In the genomic region with DNA sequence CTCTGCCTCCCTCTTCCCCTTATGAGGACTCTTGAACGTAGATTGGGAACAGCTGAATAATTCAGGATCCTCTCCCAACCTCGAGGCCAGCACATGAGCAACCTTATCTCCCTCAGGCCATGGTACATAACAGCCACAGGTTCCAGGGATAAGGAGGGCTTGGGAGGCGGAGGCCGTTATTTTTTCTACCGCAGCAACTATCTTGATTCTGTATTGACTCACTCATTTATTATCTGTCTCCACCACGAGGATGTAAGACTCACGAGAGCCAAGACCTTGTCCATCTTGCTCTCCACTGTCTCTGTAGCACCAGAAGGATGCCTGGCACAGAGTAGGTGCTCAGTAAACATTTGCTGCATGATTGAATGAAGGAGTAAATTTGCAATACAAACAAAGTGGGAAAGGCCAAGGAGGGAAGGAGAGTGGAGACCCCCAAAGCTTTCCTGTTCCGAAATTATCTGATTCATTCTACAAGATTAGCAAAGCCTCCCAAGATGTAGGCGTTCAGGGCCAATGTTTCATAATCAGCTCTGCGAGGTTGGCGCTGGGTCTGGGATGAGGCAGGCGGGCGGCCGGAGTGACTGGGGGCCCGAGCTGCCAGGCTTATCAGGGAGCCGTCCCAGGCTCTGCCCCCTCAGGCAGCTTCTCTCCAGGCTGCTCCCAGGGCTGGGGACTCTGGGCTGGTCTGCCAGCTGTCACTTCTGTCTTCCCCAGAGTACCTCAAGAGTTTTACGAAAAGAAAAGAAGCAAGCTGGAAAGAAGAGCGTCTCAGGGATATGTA, we compare ENCODE assay signal across 1 cellular context.
TF ChIP-seq lines count a peak whose summit lies in the region.

No MANE protein-coding gene starts in this region.

TF ChIP-seq in K562, 482 proteins besides CTCF, POLR2A, EP300 and RAD21 (continued from another document and continues in another):
- TF ChIP-seq, protein P1, sequence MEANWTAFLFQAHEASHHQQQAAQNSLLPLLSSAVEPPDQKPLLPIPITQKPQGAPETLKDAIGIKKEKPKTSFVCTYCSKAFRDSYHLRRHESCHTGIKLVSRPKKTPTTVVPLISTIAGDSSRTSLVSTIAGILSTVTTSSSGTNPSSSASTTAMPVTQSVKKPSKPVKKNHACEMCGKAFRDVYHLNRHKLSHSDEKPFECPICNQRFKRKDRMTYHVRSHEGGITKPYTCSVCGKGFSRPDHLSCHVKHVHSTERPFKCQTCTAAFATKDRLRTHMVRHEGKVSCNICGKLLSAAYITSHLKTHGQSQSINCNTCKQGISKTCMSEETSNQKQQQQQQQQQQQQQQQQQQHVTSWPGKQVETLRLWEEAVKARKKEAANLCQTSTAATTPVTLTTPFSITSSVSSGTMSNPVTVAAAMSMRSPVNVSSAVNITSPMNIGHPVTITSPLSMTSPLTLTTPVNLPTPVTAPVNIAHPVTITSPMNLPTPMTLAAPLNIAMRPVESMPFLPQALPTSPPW (CRISPR knock-in tag; IDR thresholded peaks at IDR 0.05) = peak; percentile 57
- TF ChIP-seq, protein P2, sequence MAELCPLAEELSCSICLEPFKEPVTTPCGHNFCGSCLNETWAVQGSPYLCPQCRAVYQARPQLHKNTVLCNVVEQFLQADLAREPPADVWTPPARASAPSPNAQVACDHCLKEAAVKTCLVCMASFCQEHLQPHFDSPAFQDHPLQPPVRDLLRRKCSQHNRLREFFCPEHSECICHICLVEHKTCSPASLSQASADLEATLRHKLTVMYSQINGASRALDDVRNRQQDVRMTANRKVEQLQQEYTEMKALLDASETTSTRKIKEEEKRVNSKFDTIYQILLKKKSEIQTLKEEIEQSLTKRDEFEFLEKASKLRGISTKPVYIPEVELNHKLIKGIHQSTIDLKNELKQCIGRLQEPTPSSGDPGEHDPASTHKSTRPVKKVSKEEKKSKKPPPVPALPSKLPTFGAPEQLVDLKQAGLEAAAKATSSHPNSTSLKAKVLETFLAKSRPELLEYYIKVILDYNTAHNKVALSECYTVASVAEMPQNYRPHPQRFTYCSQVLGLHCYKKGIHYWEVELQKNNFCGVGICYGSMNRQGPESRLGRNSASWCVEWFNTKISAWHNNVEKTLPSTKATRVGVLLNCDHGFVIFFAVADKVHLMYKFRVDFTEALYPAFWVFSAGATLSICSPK (IDR thresholded peaks at IDR 0.05; ENCODE audit: borderline replicate concordance) = no peak
- TF ChIP-seq ARID1B (IDR thresholded peaks at IDR 0.05) (peak; percentile 99), PYGO2 (tag; IDR thresholded peaks at IDR 0.05) (peak; percentile 78), SMARCE1 (IDR thresholded peaks at IDR 0.05) (peak; percentile 98), MYBL2 (IDR thresholded peaks at IDR 0.05; ENCODE audit: low read depth) (no peak; the same call in 1 of the 2 replicates), MYBL2 (CRISPR knock-in tag; IDR thresholded peaks at IDR 0.05; ENCODE audit: borderline replicate concordance) (no peak), KAT2B (IDR thresholded peaks at IDR 0.05; ENCODE audit: low read depth, low read length) (no peak), SRSF9 (IDR thresholded peaks at IDR 0.05; ENCODE audit: borderline replicate concordance, low read depth, low read length) (no peak), MAZ (CRISPR knock-in tag; conservative IDR thresholded peaks at IDR 0.05 in 1 of 2, IDR thresholded peaks at IDR 0.05 in 1 of 2) (peak; percentile 28 to 51; a peak in 2 of 4 replicates), ARNT (IDR thresholded peaks at IDR 0.05) (peak; percentile 84 to 92; a peak in 2 of 4 replicates), SMC3 (conservative IDR thresholded peaks at IDR 0.05; ENCODE audit: insufficient read depth, low read depth, low read length) (no peak), NR3C1 (CRISPR knock-in tag; IDR thresholded peaks at IDR 0.05) (no peak), ETV5 (CRISPR knock-in tag; IDR thresholded peaks at IDR 0.05; ENCODE audit: low read depth) (peak; percentile 51; the same call in 1 of the 2 replicates), HNRNPUL1 (IDR thresholded peaks at IDR 0.05; ENCODE audit: low read length) (no peak), FUS (optimal IDR thresholded peaks at IDR 0.05; ENCODE audit: low read depth, low read length) (no peak), THRAP3 (IDR thresholded peaks at IDR 0.05; ENCODE audit: borderline replicate concordance) (no peak), CCNT2 (IDR thresholded peaks at IDR 0.05; ENCODE audit: borderline replicate concordance, extremely low read depth, insufficient read length, low read depth, low read length) (peak; percentile 80), RFX7 (CRISPR knock-in tag; IDR thresholded peaks at IDR 0.05) (no peak), HDAC3 (IDR thresholded peaks at IDR 0.05; ENCODE audit: borderline replicate concordance, partially characterized antibody) (peak; percentile 95), PHB2 (IDR thresholded peaks at IDR 0.05; ENCODE audit: low read depth) (peak; percentile 89), ZNF217 (CRISPR knock-in tag; IDR thresholded peaks at IDR 0.05) (no peak), MECOM (CRISPR knock-in tag; IDR thresholded peaks at IDR 0.05) (peak; percentile 85), JUND (IDR thresholded peaks at IDR 0.05; ENCODE audit: borderline replicate concordance, low read depth, low read length) (peak; percentile 89), JUND (tag; IDR thresholded peaks at IDR 0.05; ENCODE audit: borderline replicate concordance, low read depth, low read length) (peak; percentile 89; the same call in 2 of the 3 replicates), LCOR (CRISPR knock-in tag; IDR thresholded peaks at IDR 0.05) (no peak), ZNF174 (CRISPR knock-in tag; IDR thresholded peaks at IDR 0.05) (no peak)
- TF ChIP-seq, protein P3, sequence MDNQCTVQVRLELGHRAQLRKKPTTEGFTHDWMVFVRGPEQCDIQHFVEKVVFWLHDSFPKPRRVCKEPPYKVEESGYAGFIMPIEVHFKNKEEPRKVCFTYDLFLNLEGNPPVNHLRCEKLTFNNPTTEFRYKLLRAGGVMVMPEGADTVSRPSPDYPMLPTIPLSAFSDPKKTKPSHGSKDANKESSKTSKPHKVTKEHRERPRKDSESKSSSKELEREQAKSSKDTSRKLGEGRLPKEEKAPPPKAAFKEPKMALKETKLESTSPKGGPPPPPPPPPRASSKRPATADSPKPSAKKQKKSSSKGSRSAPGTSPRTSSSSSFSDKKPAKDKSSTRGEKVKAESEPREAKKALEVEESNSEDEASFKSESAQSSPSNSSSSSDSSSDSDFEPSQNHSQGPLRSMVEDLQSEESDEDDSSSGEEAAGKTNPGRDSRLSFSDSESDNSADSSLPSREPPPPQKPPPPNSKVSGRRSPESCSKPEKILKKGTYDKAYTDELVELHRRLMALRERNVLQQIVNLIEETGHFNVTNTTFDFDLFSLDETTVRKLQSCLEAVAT (IDR thresholded peaks at IDR 0.05) = peak in 1 of 2 experiments; percentile 79; a peak in 2 of 4 replicates
- TF ChIP-seq, protein P4, sequence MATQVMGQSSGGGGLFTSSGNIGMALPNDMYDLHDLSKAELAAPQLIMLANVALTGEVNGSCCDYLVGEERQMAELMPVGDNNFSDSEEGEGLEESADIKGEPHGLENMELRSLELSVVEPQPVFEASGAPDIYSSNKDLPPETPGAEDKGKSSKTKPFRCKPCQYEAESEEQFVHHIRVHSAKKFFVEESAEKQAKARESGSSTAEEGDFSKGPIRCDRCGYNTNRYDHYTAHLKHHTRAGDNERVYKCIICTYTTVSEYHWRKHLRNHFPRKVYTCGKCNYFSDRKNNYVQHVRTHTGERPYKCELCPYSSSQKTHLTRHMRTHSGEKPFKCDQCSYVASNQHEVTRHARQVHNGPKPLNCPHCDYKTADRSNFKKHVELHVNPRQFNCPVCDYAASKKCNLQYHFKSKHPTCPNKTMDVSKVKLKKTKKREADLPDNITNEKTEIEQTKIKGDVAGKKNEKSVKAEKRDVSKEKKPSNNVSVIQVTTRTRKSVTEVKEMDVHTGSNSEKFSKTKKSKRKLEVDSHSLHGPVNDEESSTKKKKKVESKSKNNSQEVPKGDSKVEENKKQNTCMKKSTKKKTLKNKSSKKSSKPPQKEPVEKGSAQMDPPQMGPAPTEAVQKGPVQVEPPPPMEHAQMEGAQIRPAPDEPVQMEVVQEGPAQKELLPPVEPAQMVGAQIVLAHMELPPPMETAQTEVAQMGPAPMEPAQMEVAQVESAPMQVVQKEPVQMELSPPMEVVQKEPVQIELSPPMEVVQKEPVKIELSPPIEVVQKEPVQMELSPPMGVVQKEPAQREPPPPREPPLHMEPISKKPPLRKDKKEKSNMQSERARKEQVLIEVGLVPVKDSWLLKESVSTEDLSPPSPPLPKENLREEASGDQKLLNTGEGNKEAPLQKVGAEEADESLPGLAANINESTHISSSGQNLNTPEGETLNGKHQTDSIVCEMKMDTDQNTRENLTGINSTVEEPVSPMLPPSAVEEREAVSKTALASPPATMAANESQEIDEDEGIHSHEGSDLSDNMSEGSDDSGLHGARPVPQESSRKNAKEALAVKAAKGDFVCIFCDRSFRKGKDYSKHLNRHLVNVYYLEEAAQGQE (CRISPR knock-in tag; IDR thresholded peaks at IDR 0.05; ENCODE audit: low read depth) = no peak
- TF ChIP-seq, protein P5, sequence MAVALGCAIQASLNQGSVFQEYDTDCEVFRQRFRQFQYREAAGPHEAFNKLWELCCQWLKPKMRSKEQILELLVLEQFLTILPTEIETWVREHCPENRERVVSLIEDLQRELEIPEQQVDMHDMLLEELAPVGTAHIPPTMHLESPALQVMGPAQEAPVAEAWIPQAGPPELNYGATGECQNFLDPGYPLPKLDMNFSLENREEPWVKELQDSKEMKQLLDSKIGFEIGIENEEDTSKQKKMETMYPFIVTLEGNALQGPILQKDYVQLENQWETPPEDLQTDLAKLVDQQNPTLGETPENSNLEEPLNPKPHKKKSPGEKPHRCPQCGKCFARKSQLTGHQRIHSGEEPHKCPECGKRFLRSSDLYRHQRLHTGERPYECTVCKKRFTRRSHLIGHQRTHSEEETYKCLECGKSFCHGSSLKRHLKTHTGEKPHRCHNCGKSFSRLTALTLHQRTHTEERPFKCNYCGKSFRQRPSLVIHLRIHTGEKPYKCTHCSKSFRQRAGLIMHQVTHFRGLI (CRISPR knock-in tag; IDR thresholded peaks at IDR 0.05) = no peak
- TF ChIP-seq, protein P6, sequence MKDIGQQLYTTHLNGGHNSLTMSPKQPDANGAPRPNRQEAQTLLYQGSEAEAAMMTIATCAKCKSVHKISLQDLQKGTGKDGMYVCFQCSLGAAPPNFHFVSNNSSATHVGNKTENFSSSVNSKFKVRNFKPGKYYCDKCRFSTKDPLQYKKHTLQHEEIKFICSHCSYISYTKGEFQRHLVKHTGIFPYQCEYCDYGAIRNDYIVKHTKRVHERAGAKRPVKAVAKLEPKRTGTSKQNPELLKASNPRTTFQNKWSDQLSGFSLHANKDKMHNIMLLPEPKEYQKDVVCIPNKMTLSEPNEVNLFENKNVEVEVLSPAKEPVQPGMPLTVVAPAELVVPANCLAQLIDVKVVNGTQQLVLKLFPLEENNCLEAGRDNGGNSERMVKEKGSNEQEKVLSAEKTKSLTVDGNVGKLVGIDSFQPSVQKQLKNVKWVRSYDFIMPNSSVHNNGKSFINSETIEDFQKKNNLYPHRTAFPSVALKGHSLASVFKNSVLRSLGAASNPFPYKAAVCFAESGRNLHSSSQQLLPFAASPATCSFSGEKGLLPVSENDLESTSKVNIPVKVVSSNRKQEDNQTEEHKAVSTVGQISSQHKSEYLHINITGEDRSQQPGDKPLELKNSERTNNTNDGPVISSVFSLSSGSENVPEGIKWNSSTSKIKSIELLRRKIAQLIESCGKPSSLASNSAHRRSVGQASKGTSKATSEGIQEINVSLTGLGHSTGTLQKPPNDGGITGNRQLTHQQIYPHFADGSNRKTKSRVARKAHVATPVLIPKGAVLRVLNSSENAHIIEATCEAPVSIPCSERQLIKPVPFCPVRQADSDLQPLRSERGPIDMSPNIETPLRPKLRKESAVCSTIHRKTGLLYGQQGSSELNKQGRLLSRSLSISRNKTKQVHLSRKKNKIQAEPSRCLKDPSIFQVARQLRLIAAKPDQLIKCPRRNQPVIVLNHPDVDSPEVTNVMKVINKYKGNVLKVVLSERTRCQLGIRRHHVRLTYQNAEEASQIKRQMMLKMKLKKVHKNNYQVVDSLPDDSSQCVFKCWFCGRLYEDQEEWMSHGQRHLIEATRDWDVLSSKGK (CRISPR knock-in tag; IDR thresholded peaks at IDR 0.05) = no peak
- TF ChIP-seq, protein P7, sequence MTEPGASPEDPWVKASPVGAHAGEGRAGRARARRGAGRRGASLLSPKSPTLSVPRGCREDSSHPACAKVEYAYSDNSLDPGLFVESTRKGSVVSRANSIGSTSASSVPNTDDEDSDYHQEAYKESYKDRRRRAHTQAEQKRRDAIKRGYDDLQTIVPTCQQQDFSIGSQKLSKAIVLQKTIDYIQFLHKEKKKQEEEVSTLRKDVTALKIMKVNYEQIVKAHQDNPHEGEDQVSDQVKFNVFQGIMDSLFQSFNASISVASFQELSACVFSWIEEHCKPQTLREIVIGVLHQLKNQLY (CRISPR knock-in tag; conservative IDR thresholded peaks at IDR 0.05) = no peak
- TF ChIP-seq, protein P8, sequence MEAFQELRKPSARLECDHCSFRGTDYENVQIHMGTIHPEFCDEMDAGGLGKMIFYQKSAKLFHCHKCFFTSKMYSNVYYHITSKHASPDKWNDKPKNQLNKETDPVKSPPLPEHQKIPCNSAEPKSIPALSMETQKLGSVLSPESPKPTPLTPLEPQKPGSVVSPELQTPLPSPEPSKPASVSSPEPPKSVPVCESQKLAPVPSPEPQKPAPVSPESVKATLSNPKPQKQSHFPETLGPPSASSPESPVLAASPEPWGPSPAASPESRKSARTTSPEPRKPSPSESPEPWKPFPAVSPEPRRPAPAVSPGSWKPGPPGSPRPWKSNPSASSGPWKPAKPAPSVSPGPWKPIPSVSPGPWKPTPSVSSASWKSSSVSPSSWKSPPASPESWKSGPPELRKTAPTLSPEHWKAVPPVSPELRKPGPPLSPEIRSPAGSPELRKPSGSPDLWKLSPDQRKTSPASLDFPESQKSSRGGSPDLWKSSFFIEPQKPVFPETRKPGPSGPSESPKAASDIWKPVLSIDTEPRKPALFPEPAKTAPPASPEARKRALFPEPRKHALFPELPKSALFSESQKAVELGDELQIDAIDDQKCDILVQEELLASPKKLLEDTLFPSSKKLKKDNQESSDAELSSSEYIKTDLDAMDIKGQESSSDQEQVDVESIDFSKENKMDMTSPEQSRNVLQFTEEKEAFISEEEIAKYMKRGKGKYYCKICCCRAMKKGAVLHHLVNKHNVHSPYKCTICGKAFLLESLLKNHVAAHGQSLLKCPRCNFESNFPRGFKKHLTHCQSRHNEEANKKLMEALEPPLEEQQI (IDR thresholded peaks at IDR 0.05) = peak; percentile 89
- TF ChIP-seq, protein P9, sequence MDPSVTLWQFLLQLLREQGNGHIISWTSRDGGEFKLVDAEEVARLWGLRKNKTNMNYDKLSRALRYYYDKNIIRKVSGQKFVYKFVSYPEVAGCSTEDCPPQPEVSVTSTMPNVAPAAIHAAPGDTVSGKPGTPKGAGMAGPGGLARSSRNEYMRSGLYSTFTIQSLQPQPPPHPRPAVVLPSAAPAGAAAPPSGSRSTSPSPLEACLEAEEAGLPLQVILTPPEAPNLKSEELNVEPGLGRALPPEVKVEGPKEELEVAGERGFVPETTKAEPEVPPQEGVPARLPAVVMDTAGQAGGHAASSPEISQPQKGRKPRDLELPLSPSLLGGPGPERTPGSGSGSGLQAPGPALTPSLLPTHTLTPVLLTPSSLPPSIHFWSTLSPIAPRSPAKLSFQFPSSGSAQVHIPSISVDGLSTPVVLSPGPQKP (CRISPR knock-in tag; IDR thresholded peaks at IDR 0.05) = no peak
- TF ChIP-seq, protein P10, sequence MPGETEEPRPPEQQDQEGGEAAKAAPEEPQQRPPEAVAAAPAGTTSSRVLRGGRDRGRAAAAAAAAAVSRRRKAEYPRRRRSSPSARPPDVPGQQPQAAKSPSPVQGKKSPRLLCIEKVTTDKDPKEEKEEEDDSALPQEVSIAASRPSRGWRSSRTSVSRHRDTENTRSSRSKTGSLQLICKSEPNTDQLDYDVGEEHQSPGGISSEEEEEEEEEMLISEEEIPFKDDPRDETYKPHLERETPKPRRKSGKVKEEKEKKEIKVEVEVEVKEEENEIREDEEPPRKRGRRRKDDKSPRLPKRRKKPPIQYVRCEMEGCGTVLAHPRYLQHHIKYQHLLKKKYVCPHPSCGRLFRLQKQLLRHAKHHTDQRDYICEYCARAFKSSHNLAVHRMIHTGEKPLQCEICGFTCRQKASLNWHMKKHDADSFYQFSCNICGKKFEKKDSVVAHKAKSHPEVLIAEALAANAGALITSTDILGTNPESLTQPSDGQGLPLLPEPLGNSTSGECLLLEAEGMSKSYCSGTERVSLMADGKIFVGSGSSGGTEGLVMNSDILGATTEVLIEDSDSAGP (CRISPR knock-in tag; IDR thresholded peaks at IDR 0.05) = no peak
